24 cellular contexts compared by ENCODE assay signal in genomic region chr12:122949816-122950215, GRCh38.
"Had no signal": no experiment of that assay in that cellular context is flagged by ENCODE, and none has a peak within 500 bp of the region (broad histone marks: within the 10 kb centered on the region; RNA-seq: fewer than 3 reads in every experiment).

No MANE protein-coding gene starts in this region.

- H3K27ac ChIP-seq: cardiac muscle cell, hepatocyte, left lung, ovary, prostate gland, right atrium auricular region, spleen, thyroid gland had no signal

- H3K27me3 Mint-ChIP-seq: activated CD4-positive, alpha-beta memory T cell treated with anti-CD3 and anti-CD28 coated beads, Interleukin-2, amount 10 ng/mL, durations not matched to agents 7 days and 5 days had no signal

- H3K4me1 ChIP-seq: prostate gland had no signal

- H3K36me3 ChIP-seq: cardiac muscle cell, left lung, ovary, prostate gland, right atrium auricular region, spleen, thyroid gland had no signal

- H3K27ac Mint-ChIP-seq: activated CD4-positive, alpha-beta memory T cell treated with anti-CD3 and anti-CD28 coated beads, Interleukin-2, amount 10 ng/mL, durations not matched to agents 7 days and 5 days; activated CD4-positive, alpha-beta T cell treated with anti-CD3 and anti-CD28 coated beads, Interleukin-2, amount 10 ng/mL, durations not matched to agents 24 days and 14 days; activated naive CD4-positive, alpha-beta T cell treated with anti-CD3 and anti-CD28 coated beads, Interleukin-2, amount 10 ng/mL, durations not matched to agents 7 days and 5 days; immature natural killer cell; natural killer cell; T-helper 2 cell treated with Interferon-gamma antibody and Interleukin-4, amounts not matched to agents 5 μg/mL and 100 μg/mL, for 36 hours had no signal

- H3K4me3 ChIP-seq: cardiac muscle cell, hepatocyte, left lung, lung, ovary, prostate gland, right atrium auricular region, spleen, thyroid gland had no signal

- H3K36me3 Mint-ChIP-seq: immature natural killer cell, natural killer cell had no signal

- H2AFZ ChIP-seq: hepatocyte had no signal

- ATAC-seq: activated CD4-positive, CD25-positive, alpha-beta regulatory T cell treated with anti-CD3 and anti-CD28 coated beads, Interleukin-2, amount 50 U/mL, for 24 hours; left lung; natural killer cell; stimulated activated naive CD8-positive, alpha-beta T cell treated with anti-CD3 and anti-CD28 coated beads, Interleukin-15, Interleukin-2, amounts not matched to agents 100 U/mL and 50 U/mL, for 24 hours had no signal

- H3K27me3 ChIP-seq: cardiac muscle cell, hepatocyte, left lung, ovary, right atrium auricular region, spleen, thyroid gland had no signal

- H3K9me3 Mint-ChIP-seq: activated CD4-positive, alpha-beta memory T cell treated with anti-CD3 and anti-CD28 coated beads, Interleukin-2, amount 10 ng/mL, durations not matched to agents 7 days and 5 days; activated CD4-positive, alpha-beta T cell treated with anti-CD3 and anti-CD28 coated beads, Interleukin-2, amount 10 ng/mL, durations not matched to agents 24 days and 14 days; activated naive CD4-positive, alpha-beta T cell treated with anti-CD3 and anti-CD28 coated beads, Interleukin-2, amount 10 ng/mL, durations not matched to agents 7 days and 5 days; immature natural killer cell; natural killer cell; T-helper 2 cell treated with Interferon-gamma antibody and Interleukin-4, amounts not matched to agents 5 μg/mL and 100 μg/mL, for 36 hours had no signal

- DNase-seq: activated CD4-positive, alpha-beta memory T cell treated with anti-CD3 and anti-CD28 coated beads, Interleukin-2, amount 10 ng/mL, durations not matched to agents 7 days and 5 days; activated CD4-positive, alpha-beta T cell treated with anti-CD3 and anti-CD28 coated beads, Interleukin-2, amount 10 ng/mL, durations not matched to agents 24 days and 14 days; activated effector memory CD4-positive, alpha-beta T cell treated with anti-CD3 and anti-CD28 coated beads, Interleukin-2, amount 50 U/mL, for 16 hours; activated naive CD4-positive, alpha-beta T cell treated with anti-CD3 and anti-CD28 coated beads, Interleukin-2, amount 10 ng/mL, durations not matched to agents 7 days and 5 days; activated T-cell treated with anti-CD3 and anti-CD28 coated beads for 4 hours; effector memory CD4-positive, alpha-beta T cell; foreskin melanocyte; glutamatergic neuron; immature natural killer cell; midbrain; natural killer cell; ovary; spleen; stimulated activated CD4-positive, alpha-beta T cell treated with anti-CD3 and anti-CD28 coated beads, Interleukin-4, amount 100 ng/mL, for 1 hour; stimulated activated naive CD8-positive, alpha-beta T cell treated with anti-CD3 and anti-CD28 coated beads, Interleukin-15, Interleukin-2, amounts not matched to agents 100 U/mL and 50 U/mL, for 24 hours; thyroid gland had no signal

- H3K4me3 Mint-ChIP-seq: activated CD4-positive, alpha-beta memory T cell treated with anti-CD3 and anti-CD28 coated beads, Interleukin-2, amount 10 ng/mL, durations not matched to agents 7 days and 5 days; activated CD4-positive, alpha-beta T cell treated with anti-CD3 and anti-CD28 coated beads, Interleukin-2, amount 10 ng/mL, durations not matched to agents 24 days and 14 days; activated naive CD4-positive, alpha-beta T cell treated with anti-CD3 and anti-CD28 coated beads, Interleukin-2, amount 10 ng/mL, durations not matched to agents 7 days and 5 days; immature natural killer cell; natural killer cell; T-helper 2 cell treated with Interferon-gamma antibody and Interleukin-4, amounts not matched to agents 5 μg/mL and 100 μg/mL, for 36 hours had no signal

- H3K4me2 ChIP-seq: hepatocyte had no signal

- H3K9me3 ChIP-seq: left lung, ovary, prostate gland, right atrium auricular region, spleen, thyroid gland had no signal
